20 cellular contexts compared by ENCODE assay signal in genomic region chr11:100892886-100893285, GRCh38.
"Had no signal": no experiment of that assay in that cellular context is flagged by ENCODE, and none has a peak within 500 bp of the region (broad histone marks: within the 10 kb centered on the region; RNA-seq: fewer than 3 reads in every experiment).

No MANE protein-coding gene starts in this region.

- DNase-seq: activated CD4-positive, alpha-beta memory T cell treated with anti-CD3 and anti-CD28 coated beads for 36 hours; activated CD4-positive, alpha-beta T cell treated with anti-CD3 and anti-CD28 coated beads, Interleukin-2, amount 10 ng/mL, durations not matched to agents 7 days and 5 days; activated CD4-positive, CD25-positive, alpha-beta regulatory T cell; activated CD8-positive, alpha-beta memory T cell treated with anti-CD3 and anti-CD28 coated beads for 24 hours; activated gamma-delta T cell; activated naive CD4-positive, alpha-beta T cell treated with anti-CD3 and anti-CD28 coated beads for 36 hours; activated T-cell treated with anti-CD3 and anti-CD28 coated beads, Interleukin-2, amount 50 U/mL, for 4 hours; amygdala; NCI-H1105 treated with DMSO at 0.1 percent for 48 hours; NCI-H146; NCI-H187 treated with DMSO at 0.1 percent for 48 hours; NCI-H2081 treated with DMSO at 0.1 percent for 48 hours; NCI-H446; NCI-H524; SHP77 treated with DMSO at 0.1 percent for 48 hours had no signal

- H3K36me3 Mint-ChIP-seq: activated CD4-positive, alpha-beta memory T cell treated with anti-CD3 and anti-CD28 coated beads for 36 hours; activated naive CD8-positive, alpha-beta T cell; brain had no signal

- ATAC-seq: activated T-cell treated with anti-CD3 and anti-CD28 coated beads, Interleukin-2, amount 50 U/mL, for 4 hours had no signal

- H3K27me3 ChIP-seq: cardiac muscle cell had no signal

- H3K4me3 ChIP-seq: cardiac muscle cell had no signal

- H3K4me1 Mint-ChIP-seq: activated CD4-positive, alpha-beta T cell treated with anti-CD3 and anti-CD28 coated beads, Interleukin-2, amount 10 ng/mL, durations not matched to agents 7 days and 5 days had no signal

- H3K9me3 Mint-ChIP-seq: activated CD4-positive, alpha-beta T cell treated with anti-CD3 and anti-CD28 coated beads, Interleukin-2, amount 10 ng/mL, durations not matched to agents 7 days and 5 days; activated T-cell treated with anti-CD3 and anti-CD28 coated beads, Interleukin-2, amount 50 U/mL, for 4 hours had no signal

- H3K27me3 Mint-ChIP-seq: activated CD4-positive, alpha-beta memory T cell treated with anti-CD3 and anti-CD28 coated beads for 36 hours; activated CD4-positive, alpha-beta T cell treated with anti-CD3 and anti-CD28 coated beads, Interleukin-2, amount 10 ng/mL, durations not matched to agents 7 days and 5 days; activated naive CD8-positive, alpha-beta T cell had no signal

- H3K36me3 ChIP-seq: cardiac muscle cell had no signal

- H3K27ac Mint-ChIP-seq: activated CD4-positive, alpha-beta memory T cell treated with anti-CD3 and anti-CD28 coated beads for 36 hours; activated CD4-positive, alpha-beta T cell treated with anti-CD3 and anti-CD28 coated beads, Interleukin-2, amount 10 ng/mL, durations not matched to agents 7 days and 5 days; activated naive CD4-positive, alpha-beta T cell treated with anti-CD3 and anti-CD28 coated beads for 36 hours; activated naive CD8-positive, alpha-beta T cell; brain; T-helper 1 cell treated with Interleukin-12 subunit alpha and Interleukin-12 subunit beta and Interleukin-4 antibody, amounts not matched to agents 30 μg/mL and 1 μg/mL, for 36 hours had no signal

- H3K27ac ChIP-seq: VCaP had no signal

- H3K4me3 Mint-ChIP-seq: activated CD4-positive, alpha-beta memory T cell treated with anti-CD3 and anti-CD28 coated beads for 36 hours; activated CD4-positive, alpha-beta T cell treated with anti-CD3 and anti-CD28 coated beads, Interleukin-2, amount 10 ng/mL, durations not matched to agents 7 days and 5 days; activated naive CD4-positive, alpha-beta T cell treated with anti-CD3 and anti-CD28 coated beads for 36 hours; activated naive CD8-positive, alpha-beta T cell; activated T-cell treated with anti-CD3 and anti-CD28 coated beads, Interleukin-2, amount 50 U/mL, for 4 hours; brain; T-helper 1 cell treated with Interleukin-12 subunit alpha and Interleukin-12 subunit beta and Interleukin-4 antibody, amounts not matched to agents 30 μg/mL and 1 μg/mL, for 36 hours had no signal
